ENCODE assay signal across 1 cellular context in genomic region chr7:140533394-140533872, GRCh38.
A peak's percentile ranks its signal among the peaks of the same experiment; 100 is the strongest.
TF ChIP-seq lines count a peak whose summit lies in the region.

No MANE protein-coding gene starts in this region.

TF ChIP-seq in K562, 482 proteins besides CTCF, POLR2A, EP300 and RAD21 (continued from another document and continues in another):
- TF ChIP-seq TCF15 (CRISPR knock-in tag; IDR thresholded peaks at IDR 0.05) = no peak
- TF ChIP-seq ZNF165 (CRISPR knock-in tag; IDR thresholded peaks at IDR 0.05; ENCODE audit: borderline replicate concordance) = no peak
- TF ChIP-seq SRF (CRISPR knock-in tag; IDR thresholded peaks at IDR 0.05) = no peak
- TF ChIP-seq ZNF134 (CRISPR knock-in tag; conservative IDR thresholded peaks at IDR 0.05) = no peak
- no peak for TF ChIP-seq ZNF511 (CRISPR knock-in tag; IDR thresholded peaks at IDR 0.05)
- peak; percentile 54; the same call in 1 of the 2 replicates for TF ChIP-seq CREM (IDR thresholded peaks at IDR 0.05; ENCODE audit: low read depth)
- TF ChIP-seq, protein P1, sequence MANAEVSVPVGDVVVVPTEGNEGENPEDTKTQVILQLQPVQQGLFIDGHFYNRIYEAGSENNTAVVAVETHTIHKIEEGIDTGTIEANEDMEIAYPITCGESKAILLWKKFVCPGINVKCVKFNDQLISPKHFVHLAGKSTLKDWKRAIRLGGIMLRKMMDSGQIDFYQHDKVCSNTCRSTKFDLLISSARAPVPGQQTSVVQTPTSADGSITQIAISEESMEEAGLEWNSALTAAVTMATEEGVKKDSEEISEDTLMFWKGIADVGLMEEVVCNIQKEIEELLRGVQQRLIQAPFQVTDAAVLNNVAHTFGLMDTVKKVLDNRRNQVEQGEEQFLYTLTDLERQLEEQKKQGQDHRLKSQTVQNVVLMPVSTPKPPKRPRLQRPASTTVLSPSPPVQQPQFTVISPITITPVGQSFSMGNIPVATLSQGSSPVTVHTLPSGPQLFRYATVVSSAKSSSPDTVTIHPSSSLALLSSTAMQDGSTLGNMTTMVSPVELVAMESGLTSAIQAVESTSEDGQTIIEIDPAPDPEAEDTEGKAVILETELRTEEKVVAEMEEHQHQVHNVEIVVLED (CRISPR knock-in tag; IDR thresholded peaks at IDR 0.05) = no peak
- TF ChIP-seq CBX1 (IDR thresholded peaks at IDR 0.05; ENCODE audit: low read depth) = no peak
- TF ChIP-seq ZZZ3 (IDR thresholded peaks at IDR 0.05) = no peak
- TF ChIP-seq HNRNPLL (IDR thresholded peaks at IDR 0.05; ENCODE audit: low read depth, low read length, poor library complexity, severe bottlenecking) = no peak
- no peak for TF ChIP-seq SMC3 (conservative IDR thresholded peaks at IDR 0.05; ENCODE audit: insufficient read depth, low read depth, low read length)
- peak; percentile 58; the same call in 1 of the 2 replicates for TF ChIP-seq CBFA2T2 (conservative IDR thresholded peaks at IDR 0.05)
- TF ChIP-seq ELK1 (CRISPR knock-in tag; IDR thresholded peaks at IDR 0.05) = no peak
- peak; percentile 4 for TF ChIP-seq ZFP36 (IDR thresholded peaks at IDR 0.05; ENCODE audit: low read depth, low read length, partially characterized antibody)
- no peak for TF ChIP-seq CBFB (CRISPR knock-in tag; IDR thresholded peaks at IDR 0.05)
- no peak for TF ChIP-seq ZNF311 (CRISPR knock-in tag; IDR thresholded peaks at IDR 0.05)
- TF ChIP-seq KLF16 (IDR thresholded peaks at IDR 0.05) = peak; percentile 48; the same call in 1 of the 2 replicates
- TF ChIP-seq RBM17 (IDR thresholded peaks at IDR 0.05; ENCODE audit: borderline replicate concordance, low read depth, low read length) = no peak
- TF ChIP-seq DDX20 (tag; IDR thresholded peaks at IDR 0.05; ENCODE audit: low read depth) = no peak
- no peak for TF ChIP-seq EHMT2 (IDR thresholded peaks at IDR 0.05)
- TF ChIP-seq RBM39 (optimal IDR thresholded peaks at IDR 0.05; ENCODE audit: low read depth, low read length) = no peak
- no peak for TF ChIP-seq SAFB (IDR thresholded peaks at IDR 0.05; ENCODE audit: borderline replicate concordance, low read depth, low read length)
- no peak for TF ChIP-seq RFX7 (CRISPR knock-in tag; IDR thresholded peaks at IDR 0.05)
- no peak for TF ChIP-seq ZFP1 (CRISPR knock-in tag; IDR thresholded peaks at IDR 0.05)
- no peak for TF ChIP-seq RBM15 (IDR thresholded peaks at IDR 0.05; ENCODE audit: insufficient read depth, low read length)
- TF ChIP-seq, protein P2, sequence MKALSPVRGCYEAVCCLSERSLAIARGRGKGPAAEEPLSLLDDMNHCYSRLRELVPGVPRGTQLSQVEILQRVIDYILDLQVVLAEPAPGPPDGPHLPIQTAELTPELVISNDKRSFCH (CRISPR knock-in tag; IDR thresholded peaks at IDR 0.05) = no peak
- TF ChIP-seq, protein P2 (tag; IDR thresholded peaks at IDR 0.05) = peak; percentile 59; the same call in 1 of the 2 replicates
- TF ChIP-seq RBM14 (IDR thresholded peaks at IDR 0.05; ENCODE audit: borderline replicate concordance, insufficient read depth, low read depth, low read length) = no peak
- TF ChIP-seq XRCC3 (IDR thresholded peaks at IDR 0.05) = no peak
- TF ChIP-seq, protein P3, sequence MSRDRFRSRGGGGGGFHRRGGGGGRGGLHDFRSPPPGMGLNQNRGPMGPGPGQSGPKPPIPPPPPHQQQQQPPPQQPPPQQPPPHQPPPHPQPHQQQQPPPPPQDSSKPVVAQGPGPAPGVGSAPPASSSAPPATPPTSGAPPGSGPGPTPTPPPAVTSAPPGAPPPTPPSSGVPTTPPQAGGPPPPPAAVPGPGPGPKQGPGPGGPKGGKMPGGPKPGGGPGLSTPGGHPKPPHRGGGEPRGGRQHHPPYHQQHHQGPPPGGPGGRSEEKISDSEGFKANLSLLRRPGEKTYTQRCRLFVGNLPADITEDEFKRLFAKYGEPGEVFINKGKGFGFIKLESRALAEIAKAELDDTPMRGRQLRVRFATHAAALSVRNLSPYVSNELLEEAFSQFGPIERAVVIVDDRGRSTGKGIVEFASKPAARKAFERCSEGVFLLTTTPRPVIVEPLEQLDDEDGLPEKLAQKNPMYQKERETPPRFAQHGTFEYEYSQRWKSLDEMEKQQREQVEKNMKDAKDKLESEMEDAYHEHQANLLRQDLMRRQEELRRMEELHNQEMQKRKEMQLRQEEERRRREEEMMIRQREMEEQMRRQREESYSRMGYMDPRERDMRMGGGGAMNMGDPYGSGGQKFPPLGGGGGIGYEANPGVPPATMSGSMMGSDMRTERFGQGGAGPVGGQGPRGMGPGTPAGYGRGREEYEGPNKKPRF (IDR thresholded peaks at IDR 0.05; ENCODE audit: low read depth, low read length) = no peak
- TF ChIP-seq IRF9 (tag; IDR thresholded peaks at IDR 0.05) = no peak
- TF ChIP-seq ZNF217 (CRISPR knock-in tag; IDR thresholded peaks at IDR 0.05) = no peak
- no peak for TF ChIP-seq TEAD1 (CRISPR knock-in tag; IDR thresholded peaks at IDR 0.05)
- TF ChIP-seq ZBTB1 (CRISPR knock-in tag; IDR thresholded peaks at IDR 0.05; ENCODE audit: borderline replicate concordance, low read depth) = no peak
- TF ChIP-seq, protein P4, sequence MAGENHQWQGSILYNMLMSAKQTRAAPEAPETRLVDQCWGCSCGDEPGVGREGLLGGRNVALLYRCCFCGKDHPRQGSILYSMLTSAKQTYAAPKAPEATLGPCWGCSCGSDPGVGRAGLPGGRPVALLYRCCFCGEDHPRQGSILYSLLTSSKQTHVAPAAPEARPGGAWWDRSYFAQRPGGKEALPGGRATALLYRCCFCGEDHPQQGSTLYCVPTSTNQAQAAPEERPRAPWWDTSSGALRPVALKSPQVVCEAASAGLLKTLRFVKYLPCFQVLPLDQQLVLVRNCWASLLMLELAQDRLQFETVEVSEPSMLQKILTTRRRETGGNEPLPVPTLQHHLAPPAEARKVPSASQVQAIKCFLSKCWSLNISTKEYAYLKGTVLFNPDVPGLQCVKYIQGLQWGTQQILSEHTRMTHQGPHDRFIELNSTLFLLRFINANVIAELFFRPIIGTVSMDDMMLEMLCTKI (IDR thresholded peaks at IDR 0.05; ENCODE audit: partially characterized antibody) = no peak
- no peak for TF ChIP-seq MTA3 (IDR thresholded peaks at IDR 0.05; ENCODE audit: borderline replicate concordance)
- TF ChIP-seq NR2C1 (IDR thresholded peaks at IDR 0.05) = no peak
- TF ChIP-seq NR2C1 (tag; IDR thresholded peaks at IDR 0.05) = no peak
- no peak for TF ChIP-seq SNRNP70 (optimal IDR thresholded peaks at IDR 0.05; ENCODE audit: low read depth, low read length)
- no peak for TF ChIP-seq POLR3G (IDR thresholded peaks at IDR 0.05; ENCODE audit: extremely low read depth, insufficient read length, insufficient replicate concordance)
- no peak for TF ChIP-seq ZBTB2 (IDR thresholded peaks at IDR 0.05)
- no peak for TF ChIP-seq ZNF318 (IDR thresholded peaks at IDR 0.05; ENCODE audit: borderline replicate concordance in 1 of 2, low read depth in 1 of 2)
- no peak for TF ChIP-seq CAMTA2 (CRISPR knock-in tag; conservative IDR thresholded peaks at IDR 0.05)
- no peak for TF ChIP-seq ZNF146 (CRISPR knock-in tag; IDR thresholded peaks at IDR 0.05; ENCODE audit: unreplicated experiment)
- TF ChIP-seq ZKSCAN8 (CRISPR knock-in tag; IDR thresholded peaks at IDR 0.05) = no peak
- TF ChIP-seq ATF7 (IDR thresholded peaks at IDR 0.05) = peak; percentile 44; the same call in 1 of the 2 replicates
- TF ChIP-seq MNT (conservative IDR thresholded peaks at IDR 0.05) = no peak
